22 cellular contexts compared by ENCODE assay signal in the genomic region with DNA sequence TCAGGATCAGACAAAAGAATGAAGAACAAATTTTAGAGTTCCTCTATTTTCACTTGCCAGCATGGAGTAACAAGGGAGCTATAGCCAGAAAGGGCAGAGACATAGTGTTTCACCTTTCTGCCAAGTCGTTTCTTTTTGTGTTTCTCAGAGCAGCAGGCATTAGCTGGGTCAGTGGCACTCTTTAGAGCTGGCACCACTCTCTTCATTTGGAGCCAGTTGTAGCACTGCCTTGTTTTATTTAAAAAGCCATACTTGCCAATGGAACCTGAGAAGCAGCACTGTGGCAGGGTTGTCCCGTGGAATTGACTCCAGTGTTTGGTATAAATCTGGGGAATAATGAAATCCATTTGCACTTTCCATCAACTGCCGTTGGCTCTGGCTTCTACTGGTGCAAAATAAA.
"Had no signal": no experiment of that assay in that cellular context is flagged by ENCODE, and none has a peak within 500 bp of the region (broad histone marks: within the 10 kb centered on the region; RNA-seq: fewer than 3 reads in every experiment).

No MANE protein-coding gene starts in this region.

- H3K4me3 Mint-ChIP-seq: activated B cell treated with CpG ODN at 0.5 μM for 24 hours; activated CD8-positive, alpha-beta T cell treated with anti-CD3 and anti-CD28 coated beads, Interleukin-2, amount 10 ng/mL, durations not matched to agents 7 days and 5 days; activated naive CD8-positive, alpha-beta T cell treated with anti-CD3 and anti-CD28 coated beads, Interleukin-2, amount 10 ng/mL, durations not matched to agents 7 days and 5 days; T-cell had no signal

- H3K27me3 Mint-ChIP-seq: activated B cell treated with CpG ODN at 0.5 μM for 24 hours; activated naive CD8-positive, alpha-beta T cell treated with anti-CD3 and anti-CD28 coated beads, Interleukin-2, amount 10 ng/mL, durations not matched to agents 7 days and 5 days; T-cell had no signal

- DNase-seq: activated B cell treated with CpG ODN at 0.5 μM for 24 hours; activated CD4-positive, alpha-beta T cell treated with anti-CD3 and anti-CD28 coated beads, Interleukin-2, amount 50 U/mL, for 1 hour; activated CD8-positive, alpha-beta memory T cell treated with anti-CD3 and anti-CD28 coated beads, Interleukin-2, amount 50 U/mL, for 48 hours; activated CD8-positive, alpha-beta T cell treated with anti-CD3 and anti-CD28 coated beads, Interleukin-2, amount 10 ng/mL, durations not matched to agents 7 days and 5 days; activated naive CD4-positive, alpha-beta T cell treated with anti-CD3 and anti-CD28 coated beads, Interleukin-2, amount 50 U/mL, for 16 hours; activated naive CD8-positive, alpha-beta T cell treated with anti-CD3 and anti-CD28 coated beads, Interleukin-2, amount 10 ng/mL, durations not matched to agents 7 days and 5 days; activated T-cell treated with anti-CD3 and anti-CD28 coated beads, Interleukin-2, amount 50 U/mL, for 1 hour; adrenal gland; central memory CD4-positive, alpha-beta T cell; MG63; MV-4-11; NCI-H1092 treated with DMSO at 0.1 percent for 48 hours; NCI-H1417 treated with DMSO at 0.1 percent for 48 hours; NCI-H1694; NCI-H2029 treated with DMSO at 0.1 percent for 48 hours; NCI-H510A treated with DMSO at 0.1 percent for 48 hours; NCI-H69; PC-3; SIG-M5; T-cell; T-helper 2 cell; T1000 had no signal

- H3K4me1 Mint-ChIP-seq: activated B cell treated with CpG ODN at 0.5 μM for 24 hours; activated naive CD8-positive, alpha-beta T cell treated with anti-CD3 and anti-CD28 coated beads, Interleukin-2, amount 10 ng/mL, durations not matched to agents 7 days and 5 days; T-cell had no signal

- ATAC-seq: activated CD8-positive, alpha-beta T cell treated with anti-CD3 and anti-CD28 coated beads, Interleukin-2, amount 10 ng/mL, durations not matched to agents 7 days and 5 days; PC-3; T-cell had no signal

- H3K36me3 Mint-ChIP-seq: activated naive CD8-positive, alpha-beta T cell treated with anti-CD3 and anti-CD28 coated beads, Interleukin-2, amount 10 ng/mL, durations not matched to agents 7 days and 5 days; T-cell had no signal

- H3K27ac Mint-ChIP-seq: activated B cell treated with CpG ODN at 0.5 μM for 24 hours; activated CD8-positive, alpha-beta T cell treated with anti-CD3 and anti-CD28 coated beads, Interleukin-2, amount 10 ng/mL, durations not matched to agents 7 days and 5 days; activated naive CD8-positive, alpha-beta T cell treated with anti-CD3 and anti-CD28 coated beads, Interleukin-2, amount 10 ng/mL, durations not matched to agents 7 days and 5 days; T-cell had no signal
